20 cellular contexts compared by ENCODE assay signal in the genomic region with DNA sequence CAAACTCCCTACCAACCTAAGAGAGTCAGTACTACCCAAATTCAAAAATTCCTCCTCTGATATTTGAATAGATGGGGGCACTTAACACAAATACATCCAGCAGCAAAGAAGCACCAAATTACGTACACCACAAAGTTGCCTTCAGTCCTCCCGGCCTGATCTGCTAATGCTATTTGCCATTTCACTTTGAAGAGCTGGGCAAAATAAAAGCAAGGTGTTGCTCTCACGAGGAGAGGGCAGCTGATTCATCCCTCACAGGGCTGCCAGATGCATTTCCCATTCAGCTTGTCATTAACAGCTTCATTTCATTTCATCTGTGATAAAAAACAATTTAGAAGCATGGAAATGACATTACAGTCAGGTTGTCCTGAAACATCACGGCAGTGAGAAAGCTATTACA.
DNase-seq lines count a peak whose midpoint lies in the region; ATAC-seq, FAIRE-seq and TF ChIP-seq lines count a peak whose summit lies in the region.
"Had no signal": no experiment of that assay in that cellular context is flagged by ENCODE, and none has a peak within 500 bp of the region (broad histone marks: within the 10 kb centered on the region; RNA-seq: fewer than 3 reads in every experiment).

No MANE protein-coding gene starts in this region.

- intact Hi-C loops in ovary (cut with DNase I) = no loop called here

- WGBS in endodermal cell (ENCODE audit: insufficient coverage in 1 of 2, insufficient read length in 1 of 2), 2 experiments = 87 to 96% methylated on average over 4 of the region's 4 CpGs
- WGBS in ovary, 3 donors = 25 to 45% (median 39%) methylated on average over 4 of the region's 4 CpGs

- H3K36me3 ChIP-seq in muscle layer of colon (ENCODE audit: insufficient read depth, low read length) = no peaks in the 10 kb centered on the region
- no peaks in the 10 kb centered on the region for H3K36me3 ChIP-seq in endodermal cell (ENCODE audit: control insufficient read depth, insufficient read depth, low read length)
- no peaks in the 10 kb centered on the region for H3K36me3 ChIP-seq in ovary
- H3K36me3 ChIP-seq: ascending aorta, BE2C, esophagus squamous epithelium, left lung had no signal

- peak overlapping the region; percentile 32 for H3K27ac ChIP-seq in muscle layer of colon (ENCODE audit: low read depth, low read length)
- H3K27ac ChIP-seq in endodermal cell (ENCODE audit: low read depth, low read length) = no peak overlapping the region
- H3K27ac ChIP-seq in ovary = no peak overlapping the region
- H3K27ac ChIP-seq: esophagus squamous epithelium, left lung had no signal

- no peaks in the 10 kb centered on the region for H3K36me3 Mint-ChIP-seq in endodermal cell (ENCODE audit: low read depth)

- no peak for TF ChIP-seq POLR2A in ovary (IDR thresholded peaks at IDR 0.05)

- DNase-seq in AG10803 (ENCODE audit: low read depth) = peak; percentile 78
- DNase-seq in HTR-8/SVneo (ENCODE audit: insufficient read length, low spot score) = no peak
- DNase-seq in astrocyte of the hippocampus (ENCODE audit: low read depth, low spot score) = peak; percentile 20
- DNase-seq in endodermal cell = no peak
- no peak for DNase-seq in GDM1 (lab: John Stamatoyannopoulos, UW)
- no peak for DNase-seq in ovary
- DNase-seq: activated CD4-positive, CD25-positive, alpha-beta regulatory T cell; activated gamma-delta T cell treated with Interleukin-2 at 50 U/mL for 16 hours; BE2C; DMS 273 treated with DMSO at 0.1 percent for 48 hours; esophagus squamous epithelium; hypothalamus; left lung; MM.1S; NCI-H2029; NCI-H524 treated with DMSO at 0.1 percent for 48 hours; stimulated activated CD4-positive, alpha-beta T cell treated with anti-CD3 and anti-CD28 coated beads, Interleukin-15, amount 100 ng/mL, for 24 hours had no signal

- H3K4me1 ChIP-seq in muscle layer of colon (ENCODE audit: insufficient read depth, low read length) (peaks cover 14% of the 10 kb centered on the region), endodermal cell (ENCODE audit: control insufficient read depth, insufficient read depth, low read length) (no peaks in the 10 kb centered on the region), ovary (ENCODE audit: insufficient read depth) (peaks cover 9% of the 10 kb centered on the region)
- H3K4me1 ChIP-seq: left lung had no signal

- no peak for TF ChIP-seq CTCF in AG10803 (conservative IDR thresholded peaks at IDR 0.05; ENCODE audit: low read length)
- no peak for TF ChIP-seq CTCF in endodermal cell (conservative IDR thresholded peaks at IDR 0.05)
- TF ChIP-seq CTCF in ovary (IDR thresholded peaks at IDR 0.05) = no peak

- no peak for TF ChIP-seq EP300 in ovary (IDR thresholded peaks at IDR 0.05)

- H3K27me3 Mint-ChIP-seq in endodermal cell (ENCODE audit: insufficient read depth) = no peaks in the 10 kb centered on the region

- H3K4me1 Mint-ChIP-seq in endodermal cell = no peaks in the 10 kb centered on the region

- ATAC-seq in HG03039 (IDR thresholded peaks at IDR 0.05; ENCODE audit: unreplicated experiment) = no peak
- ATAC-seq: left lung had no signal

- H3K27ac Mint-ChIP-seq in endodermal cell = no peak overlapping the region

- H3K9me3 ChIP-seq in muscle layer of colon (ENCODE audit: low read length) = no peaks in the 10 kb centered on the region
- H3K9me3 ChIP-seq in endodermal cell (ENCODE audit: control insufficient read depth, low read length) = no peaks in the 10 kb centered on the region
- H3K9me3 ChIP-seq in ovary = no peaks in the 10 kb centered on the region
- H3K9me3 ChIP-seq: ascending aorta, BE2C, esophagus squamous epithelium, left lung had no signal

- H3K27me3 ChIP-seq in muscle layer of colon (ENCODE audit: control insufficient read depth in 1 of 2, insufficient read depth in 2 of 2, low read length in 2 of 2) = no peaks in the 10 kb centered on the region
- H3K27me3 ChIP-seq in endodermal cell (ENCODE audit: control insufficient read depth, insufficient read depth, low read length, poor library complexity, severe bottlenecking) = no peaks in the 10 kb centered on the region
- no peaks in the 10 kb centered on the region for H3K27me3 ChIP-seq in ovary
- H3K27me3 ChIP-seq: ascending aorta, BE2C, esophagus squamous epithelium, left lung had no signal

- H3K4me3 ChIP-seq in AG10803 (ENCODE audit: low read length) (no peak overlapping the region), muscle layer of colon (ENCODE audit: low read depth in 1 of 2, low read length in 2 of 2) (no peak overlapping the region), endodermal cell (ENCODE audit: low read length) (no peak overlapping the region), ovary (no peak overlapping the region)
- H3K4me3 ChIP-seq: ascending aorta, esophagus squamous epithelium, left lung had no signal

- H3K9ac ChIP-seq in muscle layer of colon (ENCODE audit: low read length) (no peak overlapping the region), endodermal cell (ENCODE audit: extremely low read depth, low read length, poor library complexity, severe bottlenecking) (no peak overlapping the region)

- H3K4me3 Mint-ChIP-seq in endodermal cell = no peak overlapping the region

- peak; percentile 4 for FAIRE-seq in HTR-8/SVneo (lab: Jason Lieb, UNC)

- H3K9me3 Mint-ChIP-seq in endodermal cell = peaks cover 2% of the 10 kb centered on the region

Comparison
In these comparisons a context has a peak if more than half of its experiments do, and no peak if none do; other contexts are left out.
1. DNase-seq: peak in AG10803 (single experiment) and astrocyte of the hippocampus (single experiment); none in HTR-8/SVneo (single experiment), endodermal cell (single experiment), GDM1 (single experiment) and ovary (0 of 5).